Comparison of ENCODE assay signal across 17 cellular contexts in the genomic region with DNA sequence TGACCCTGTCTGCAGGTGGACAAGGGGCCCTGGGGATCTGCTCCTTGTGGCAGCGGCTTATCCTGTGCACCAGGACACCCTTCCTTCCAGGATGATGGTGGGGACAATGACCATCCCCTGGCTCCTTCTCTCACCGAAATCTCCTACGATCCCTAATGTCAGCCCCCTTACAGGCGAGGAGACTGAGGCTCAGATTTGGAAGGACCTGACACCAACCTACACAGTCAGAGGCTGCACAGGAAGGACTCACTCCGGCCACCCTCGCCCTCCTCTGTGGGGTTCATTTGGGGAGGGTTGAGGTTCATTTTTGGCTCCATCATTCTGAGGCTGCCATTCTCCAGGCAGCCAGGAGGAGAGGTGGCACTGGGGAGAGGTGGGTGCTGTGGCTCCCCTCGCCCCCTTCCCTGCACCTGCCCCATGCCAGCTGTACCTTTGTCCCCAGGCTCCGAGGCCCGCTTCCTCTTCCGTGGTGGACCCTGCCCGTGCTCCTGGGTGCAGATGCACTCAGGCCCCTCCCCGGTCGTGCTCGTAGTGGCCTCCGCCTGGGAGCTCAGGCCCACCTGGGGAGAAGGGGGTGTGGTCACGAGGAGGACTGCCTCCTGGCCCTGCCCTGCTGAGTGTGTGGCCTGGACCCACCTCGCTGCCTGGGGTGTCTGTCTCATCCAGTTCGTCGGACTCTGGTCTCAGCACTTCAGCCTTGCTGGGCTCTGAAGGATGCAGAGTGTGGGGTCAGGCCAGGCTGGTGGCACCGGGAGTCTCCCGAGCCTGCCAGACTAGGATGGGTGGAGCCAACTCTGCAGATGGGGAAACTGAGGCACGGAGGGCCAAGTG. TPM values are rescaled to one million over a fixed set of nuclear protein-coding genes. Genes with fewer than 3 reads are reported as not detected.
DNase-seq lines count a peak whose midpoint lies in the region; ATAC-seq and TF ChIP-seq lines count a peak whose summit lies in the region.
"Had no signal": no experiment of that assay in that cellular context is flagged by ENCODE, and none has a peak within 500 bp of the region (broad histone marks: within the 10 kb centered on the region; RNA-seq: fewer than 3 reads in every experiment).

No MANE protein-coding gene starts in this region.

- H3K9me3 ChIP-seq in Caco-2, result no peaks in the 10 kb centered on the region
- H3K9me3 ChIP-seq in colonic mucosa, result no peaks in the 10 kb centered on the region
- no peaks in the 10 kb centered on the region for H3K9me3 ChIP-seq in neural progenitor cell (ENCODE audit: low read depth)
- H3K9me3 ChIP-seq in SJCRH30 (replicated peaks), result no peaks in the 10 kb centered on the region

- H3K27me3 ChIP-seq in Caco-2 (replicated peaks; ENCODE audit: control insufficient read depth, insufficient read depth, low read length) (no peaks in the 10 kb centered on the region), colonic mucosa (no peaks in the 10 kb centered on the region), neural progenitor cell (peaks cover 27% of the 10 kb centered on the region), SJCRH30 (peaks cover 76% of the 10 kb centered on the region)

- POLR2A ChIA-PET in Caco-2 (lab: Charles Lee), result no interaction called here

- H4K20me1 ChIP-seq in neural progenitor cell (ENCODE audit: low read depth), result no peaks in the 10 kb centered on the region

- H3K27ac ChIP-seq in colonic mucosa (peak overlapping the region; percentile 85), neural progenitor cell (no peak overlapping the region), SJCRH30 (no peak overlapping the region)

- H3K4me3 Mint-ChIP-seq in Caco-2 (ENCODE audit: unreplicated experiment) (no peak overlapping the region), neural progenitor cell (no peak overlapping the region)
- no peak overlapping the region for H3K4me3 Mint-ChIP-seq in natural killer cell treated with Interleukin-12 subunit alpha and Interleukin-12 subunit beta and Interleukin-15 and Interleukin-18, amount 100 ng/mL, for 72 hours
- H3K4me3 Mint-ChIP-seq: CD14-positive monocyte had no signal

- no peaks in the 10 kb centered on the region for H3K9me3 Mint-ChIP-seq in Caco-2 (ENCODE audit: unreplicated experiment)
- H3K9me3 Mint-ChIP-seq in neural progenitor cell, result no peaks in the 10 kb centered on the region
- H3K9me3 Mint-ChIP-seq in natural killer cell treated with Interleukin-12 subunit alpha and Interleukin-12 subunit beta and Interleukin-15 and Interleukin-18, amount 100 ng/mL, for 72 hours, result no peaks in the 10 kb centered on the region
- H3K9me3 Mint-ChIP-seq: CD14-positive monocyte had no signal

- no peak overlapping the region for H3K4me2 ChIP-seq in neural progenitor cell

- H3K79me2 ChIP-seq in neural progenitor cell (ENCODE audit: low read depth), result no peaks in the 10 kb centered on the region

- H2AFZ ChIP-seq in neural progenitor cell (replicated peaks), result no peak overlapping the region

- H3K27ac Mint-ChIP-seq in Caco-2 (ENCODE audit: unreplicated experiment) (peak overlapping the region; percentile 45), neural progenitor cell (peak overlapping the region; percentile 90)
- H3K27ac Mint-ChIP-seq in natural killer cell treated with Interleukin-12 subunit alpha and Interleukin-12 subunit beta and Interleukin-15 and Interleukin-18, amount 100 ng/mL, for 72 hours, result no peak overlapping the region
- H3K27ac Mint-ChIP-seq: CD14-positive monocyte had no signal

- H3K9ac ChIP-seq in colonic mucosa (ENCODE audit: low read depth in 2 of 2, low read length in 2 of 2) (peak overlapping the region; percentile 70 to 78), neural progenitor cell (no peak overlapping the region)

- DNase-seq in Caco-2 (no peak), HT-29 (ENCODE audit: low spot score) (peak; percentile 45), colonic mucosa (peak; percentile 95), neural progenitor cell (ENCODE audit: low spot score) (no peak), SJCRH30 (no peak), NCI-H82 (lab: John Stamatoyannopoulos, UW) (no peak)
- no peak for DNase-seq in natural killer cell treated with Interleukin-12 subunit alpha and Interleukin-12 subunit beta and Interleukin-15 and Interleukin-18, amount 100 ng/mL, for 72 hours (ENCODE audit: low spot score)
- DNase-seq: KBM-7; MV-4-11; NCI-H1436; NCI-H2081 treated with DMSO at 0.1 percent for 48 hours; NCI-H526 treated with DMSO at 0.1 percent for 48 hours; NK-92 treated with Interleukin-12 subunit alpha and Interleukin-12 subunit beta, amount 100 ng/mL, for 24 hours; OCI-M1; RPMI8226 had no signal

- H3K36me3 Mint-ChIP-seq in Caco-2 (ENCODE audit: insufficient read depth, unreplicated experiment) (peaks cover 88% of the 10 kb centered on the region), neural progenitor cell (no peaks in the 10 kb centered on the region)
- no peaks in the 10 kb centered on the region for H3K36me3 Mint-ChIP-seq in natural killer cell treated with Interleukin-12 subunit alpha and Interleukin-12 subunit beta and Interleukin-15 and Interleukin-18, amount 100 ng/mL, for 72 hours
- H3K36me3 Mint-ChIP-seq: CD14-positive monocyte had no signal

- ATAC-seq in HG03039 (IDR thresholded peaks at IDR 0.05; ENCODE audit: unreplicated experiment), result no peak
- no peak for ATAC-seq in natural killer cell treated with Interleukin-12 subunit alpha and Interleukin-12 subunit beta and Interleukin-15 and Interleukin-18, amount 100 ng/mL, for 72 hours

- intact Hi-C loops in Caco-2 (cut with micrococcal nuclease; ENCODE audit: unreplicated experiment) (no loop called here), colonic mucosa (cut with DNase I) (loop anchor here (5.0 to 10.0 kb wide), 2 partner anchors 85 to 202 kb away; no protein-coding TSS in a partner anchor)

- H3K4me1 ChIP-seq in Caco-2, result peaks cover 60% of the 10 kb centered on the region
- H3K4me1 ChIP-seq in colonic mucosa, result peaks cover 18% of the 10 kb centered on the region
- peaks cover 9% of the 10 kb centered on the region for H3K4me1 ChIP-seq in neural progenitor cell
- peaks cover 1% of the 10 kb centered on the region; the same call in 1 of the 2 replicates for H3K4me1 ChIP-seq in SJCRH30

- CTCF ChIA-PET in Caco-2 (lab: Charles Lee), result interaction anchor here (0.7 to 1.6 kb wide), 2 partner anchors 12 to 204 kb away, joined by 3 to 6 read pairs; no protein-coding TSS in a partner anchor

- BruUV-seq in Caco-2 (replicated peaks; lab: Mats Ljungman, UMichigan), result no TSS peak

- peaks cover 4% of the 10 kb centered on the region for H3F3A ChIP-seq in neural progenitor cell (ENCODE audit: low read depth)

- H3K27me3 Mint-ChIP-seq in Caco-2 (ENCODE audit: insufficient read depth, unreplicated experiment), result no peaks in the 10 kb centered on the region
- H3K27me3 Mint-ChIP-seq in neural progenitor cell (ENCODE audit: insufficient read depth, low read depth), result peaks cover 8% of the 10 kb centered on the region
- H3K27me3 Mint-ChIP-seq in natural killer cell treated with Interleukin-12 subunit alpha and Interleukin-12 subunit beta and Interleukin-15 and Interleukin-18, amount 100 ng/mL, for 72 hours, result no peaks in the 10 kb centered on the region

- TF ChIP-seq CTCF in Caco-2 (IDR thresholded peaks at IDR 0.05; ENCODE audit: insufficient read depth in 1 of 2, low read depth in 1 of 2, low read length in 1 of 2, severe bottlenecking in 1 of 2, unreplicated experiment in 1 of 2), result no peak
- no peak for TF ChIP-seq CTCF in colonic mucosa (IDR thresholded peaks at IDR 0.05)
- TF ChIP-seq CTCF in neural progenitor cell (IDR thresholded peaks at IDR 0.05), result no peak

- peaks cover 4% of the 10 kb centered on the region for H3K36me3 ChIP-seq in Caco-2 (ENCODE audit: control insufficient read depth, insufficient read depth, low read length)
- H3K36me3 ChIP-seq in colonic mucosa, result no peaks in the 10 kb centered on the region
- no peaks in the 10 kb centered on the region for H3K36me3 ChIP-seq in neural progenitor cell
- H3K36me3 ChIP-seq in SJCRH30, result no peaks in the 10 kb centered on the region

- H3K4me3 ChIP-seq in Caco-2 (ENCODE audit: low read depth, low read length) (no peak overlapping the region), colonic mucosa (peak overlapping the region; percentile 16), neural progenitor cell (no peak overlapping the region), SJCRH30 (no peak overlapping the region)

- H3K4me1 Mint-ChIP-seq in Caco-2 (ENCODE audit: low read depth, unreplicated experiment) (peaks cover 28% of the 10 kb centered on the region), neural progenitor cell (peaks cover 3% of the 10 kb centered on the region)
- peaks cover 5 to 9% of the 10 kb centered on the region in 2 donors for H3K4me1 Mint-ChIP-seq in natural killer cell treated with Interleukin-12 subunit alpha and Interleukin-12 subunit beta and Interleukin-15 and Interleukin-18, amount 100 ng/mL, for 72 hours (ENCODE audit: low read depth in 2 of 2)

RNA-seq across cellular contexts. Expression of a gene that starts 5.3 kb away (rescaled TPM):
- total RNA-seq in Caco-2 (2022) (30.7 and 36.4 TPM in 2 replicates), colonic mucosa (10 to 100 TPM in 1 of 2 donors, 1 to 10 TPM in 1; 7.8 to 10.5 TPM), neural progenitor cell (ENCODE audit: low replicate concordance) (8.1 and 13.8 TPM in 2 replicates)
- 9.5 and 9.8 TPM in 2 replicates for total RNA-seq in HT-29 (2014; rRNA removed; shearing (Covaris generic))
- 12.9 and 13.0 TPM in 2 replicates for total RNA-seq in SJCRH30 (2014; rRNA removed; shearing (Covaris generic))
- 1 to 10 TPM; 9.4 to 9.5 TPM for total RNA-seq in natural killer cell treated with Interleukin-12 subunit alpha and Interleukin-12 subunit beta and Interleukin-15 and Interleukin-18, amount 100 ng/mL, for 72 hours

RNA-seq across cellular contexts. Expression of a gene that starts 14.9 kb away (rescaled TPM):
- total RNA-seq in Caco-2 (2022) (39.2 and 40.5 TPM in 2 replicates), colonic mucosa (10 to 100 TPM in 1 of 2 donors, 1 to 10 TPM in 1; 5.9 to 12.5 TPM), neural progenitor cell (ENCODE audit: low replicate concordance) (0.03 TPM in 1 of 2 replicates, not detected in the other)
- total RNA-seq in HT-29 (2014; rRNA removed; shearing (Covaris generic)), result 24.4 and 26.7 TPM in 2 replicates
- not detected in 2 replicates for total RNA-seq in SJCRH30 (2014; rRNA removed; shearing (Covaris generic))
- total RNA-seq in natural killer cell treated with Interleukin-12 subunit alpha and Interleukin-12 subunit beta and Interleukin-15 and Interleukin-18, amount 100 ng/mL, for 72 hours, result not detected

RNA-seq across cellular contexts. Expression of a gene that starts 25.5 kb away (rescaled TPM):
- total RNA-seq in Caco-2 (2022) (4,496 and 4,723 TPM in 2 replicates), colonic mucosa (1,000 to 10,000 TPM; 1,359 to 1,579 TPM), neural progenitor cell (ENCODE audit: low replicate concordance) (1,629 and 1,765 TPM in 2 replicates)
- total RNA-seq in HT-29 (2014; rRNA removed; shearing (Covaris generic)), result 3,073 and 3,139 TPM in 2 replicates
- total RNA-seq in SJCRH30 (2014; rRNA removed; shearing (Covaris generic)), result 3,142 and 3,675 TPM in 2 replicates
- total RNA-seq in natural killer cell treated with Interleukin-12 subunit alpha and Interleukin-12 subunit beta and Interleukin-15 and Interleukin-18, amount 100 ng/mL, for 72 hours, result 1,000 to 10,000 TPM; 1,109 to 1,318 TPM

RNA-seq across cellular contexts. Expression of a gene that starts 45.3 kb away (rescaled TPM):
- total RNA-seq in Caco-2 (2022) (1,050 and 1,125 TPM in 2 replicates), colonic mucosa (10 to 100 TPM; 32.5 to 35.5 TPM), neural progenitor cell (ENCODE audit: low replicate concordance) (12.1 and 63.9 TPM in 2 replicates)
- total RNA-seq in HT-29 (2014; rRNA removed; shearing (Covaris generic)), result 286 and 336 TPM in 2 replicates
- 37.3 and 43.8 TPM in 2 replicates for total RNA-seq in SJCRH30 (2014; rRNA removed; shearing (Covaris generic))
- total RNA-seq in natural killer cell treated with Interleukin-12 subunit alpha and Interleukin-12 subunit beta and Interleukin-15 and Interleukin-18, amount 100 ng/mL, for 72 hours, result 1 to 10 TPM; 1.5 to 1.9 TPM

Comparison
In these comparisons a context has a peak if more than half of its experiments do, and no peak if none do; other contexts are left out.
1. DNase-seq: peak in HT-29 (single experiment) and colonic mucosa (single experiment); none in Caco-2 (0 of 2), neural progenitor cell (single experiment), SJCRH30 (0 of 2), NCI-H82 (single experiment) and natural killer cell treated with Interleukin-12 subunit alpha and Interleukin-12 subunit beta and Interleukin-15 and Interleukin-18, amount 100 ng/mL, for 72 hours (single experiment).
2. H3K27ac Mint-ChIP-seq: peak in Caco-2 (single experiment) and neural progenitor cell (single experiment); none in natural killer cell treated with Interleukin-12 subunit alpha and Interleukin-12 subunit beta and Interleukin-15 and Interleukin-18, amount 100 ng/mL, for 72 hours (0 of 2).